In genomic region chr7:123867220-123867619, GRCh38 we compare ENCODE assay signal across 1 cellular context.
TF ChIP-seq lines count a peak whose summit lies in the region.

No MANE protein-coding gene starts in this region.

TF ChIP-seq in GM12878, 131 proteins besides CTCF, POLR2A, EP300 and RAD21:
- TF ChIP-seq RCOR1 (conservative IDR thresholded peaks at IDR 0.05; ENCODE audit: low read depth, low read length) (no peak), ZSCAN29 (IDR thresholded peaks at IDR 0.05) (no peak), BHLHE40 (IDR thresholded peaks at IDR 0.05; ENCODE audit: borderline replicate concordance in 1 of 2, low read depth in 2 of 2, low read length in 1 of 2) (no peak), ZNF622 (IDR thresholded peaks at IDR 0.05) (no peak), IKZF2 (IDR thresholded peaks at IDR 0.05) (peak in 1 of 2 experiments; percentile 49; a peak in 1 of 4 replicates), DPF2 (IDR thresholded peaks at IDR 0.05) (peak; percentile 27; the same call in 1 of the 2 replicates), BCL3 (IDR thresholded peaks at IDR 0.05; ENCODE audit: borderline replicate concordance, insufficient read depth, low read depth, low read length, poor library complexity, severe bottlenecking) (no peak), GABPA (IDR thresholded peaks at IDR 0.05; ENCODE audit: low read depth) (no peak), MTA2 (IDR thresholded peaks at IDR 0.05; ENCODE audit: low read depth) (peak; percentile 32; the same call in 1 of the 2 replicates), SPI1 (IDR thresholded peaks at IDR 0.05; ENCODE audit: borderline replicate concordance, insufficient read depth, low read depth, low read length) (peak; percentile 82)
